In the genomic region with DNA sequence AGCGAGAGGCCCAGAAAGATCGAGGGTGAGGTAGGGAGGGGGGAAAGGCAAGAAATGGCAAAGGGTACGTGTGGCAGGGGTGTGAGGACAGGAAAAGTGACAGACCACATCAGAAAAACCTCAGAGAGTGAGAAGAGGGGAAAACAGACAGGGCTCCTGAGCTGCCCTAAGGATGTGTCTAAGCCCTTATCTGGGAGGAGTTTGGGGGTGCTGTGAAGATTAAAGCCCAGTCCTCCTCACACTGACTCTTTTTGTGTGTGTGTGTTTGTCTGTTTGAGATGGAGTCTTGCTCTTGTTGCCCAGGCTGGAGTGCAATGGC, we compare ENCODE assay signal across 20 cellular contexts. TPM values are rescaled to one million over a fixed set of nuclear protein-coding genes. Genes with fewer than 3 reads are reported as not detected.
DNase-seq lines count a peak whose midpoint lies in the region; ATAC-seq, FAIRE-seq and TF ChIP-seq lines count a peak whose summit lies in the region.
"Had no signal": no experiment of that assay in that cellular context is flagged by ENCODE, and none has a peak within 500 bp of the region (broad histone marks: within the 10 kb centered on the region; RNA-seq: fewer than 3 reads in every experiment).

No MANE protein-coding gene starts in this region.

- peak overlapping the region; percentile 17 for H3K27ac Mint-ChIP-seq in activated CD4-positive, alpha-beta T cell treated with anti-CD3 and anti-CD28 coated beads, Interleukin-2, amount 10 ng/mL, durations not matched to agents 24 days and 14 days
- H3K27ac Mint-ChIP-seq in astrocyte (ENCODE audit: unreplicated experiment), result no peak overlapping the region
- peak overlapping the region in 1 of 3 experiments; percentile 8 for H3K27ac Mint-ChIP-seq in nephron

- H3K9me3 Mint-ChIP-seq in activated CD4-positive, alpha-beta T cell treated with anti-CD3 and anti-CD28 coated beads, Interleukin-2, amount 10 ng/mL, durations not matched to agents 24 days and 14 days, result no peaks in the 10 kb centered on the region
- H3K9me3 Mint-ChIP-seq in astrocyte (ENCODE audit: unreplicated experiment) (peaks cover 3% of the 10 kb centered on the region), nephron (peaks cover 3% of the 10 kb centered on the region)

- ATAC-seq in GM21381 (IDR thresholded peaks at IDR 0.05; ENCODE audit: unreplicated experiment), result no peak
- ATAC-seq in HG03460 (IDR thresholded peaks at IDR 0.05; ENCODE audit: unreplicated experiment), result no peak
- ATAC-seq: A549; activated CD4-positive, CD25-positive, alpha-beta regulatory T cell treated with anti-CD3 and anti-CD28 coated beads, Interleukin-2, amount 50 U/mL, for 24 hours; left colon; mucosa of descending colon had no signal

- H2AFZ ChIP-seq in Loucy (ENCODE audit: low read length) (peak overlapping the region; percentile 40), astrocyte (ENCODE audit: low read depth, low read length) (no peak overlapping the region)

- intact Hi-C loops in activated CD4-positive, alpha-beta T cell treated with anti-CD3 and anti-CD28 coated beads, Interleukin-2, amount 10 ng/mL, durations not matched to agents 24 days and 14 days (cut with micrococcal nuclease), result loop anchor here (2.0 kb wide), 2 partner anchors 15 to 31 kb away; no protein-coding TSS in a partner anchor

- no peaks in the 10 kb centered on the region for H3K27me3 ChIP-seq in Loucy (ENCODE audit: insufficient read depth, low read length, poor library complexity, severe bottlenecking)
- H3K27me3 ChIP-seq in astrocyte (ENCODE audit: insufficient read depth, low read length), result peaks cover 93% of the 10 kb centered on the region

- H3K27me3 Mint-ChIP-seq in activated CD4-positive, alpha-beta T cell treated with anti-CD3 and anti-CD28 coated beads, Interleukin-2, amount 10 ng/mL, durations not matched to agents 24 days and 14 days, result peaks cover 90% of the 10 kb centered on the region
- H3K27me3 Mint-ChIP-seq in astrocyte (ENCODE audit: low read depth, unreplicated experiment), result peaks cover 90% of the 10 kb centered on the region
- H3K27me3 Mint-ChIP-seq in nephron (ENCODE audit: low read depth), result peaks cover 100% of the 10 kb centered on the region

- no peaks in the 10 kb centered on the region for H3K79me2 ChIP-seq in Loucy (ENCODE audit: insufficient read depth, low read length)
- H3K79me2 ChIP-seq in astrocyte (ENCODE audit: insufficient read depth, low read length), result no peaks in the 10 kb centered on the region

- DNase-seq in activated CD4-positive, alpha-beta T cell treated with anti-CD3 and anti-CD28 coated beads, Interleukin-2, amount 10 ng/mL, durations not matched to agents 24 days and 14 days, result peak; percentile 76
- DNase-seq in activated CD4-positive, alpha-beta T cell treated with anti-CD3 and anti-CD28 coated beads, Interleukin-2, amount 50 U/mL, for 4 hours, result no peak
- DNase-seq in astrocyte (ENCODE audit: low read depth) (no peak), NCI-H526 (lab: John Stamatoyannopoulos, UW) (no peak)
- DNase-seq: effector CD4-positive, alpha-beta T cell; EL; left colon; mucosa of descending colon; NCI-H187; NCI-H526 treated with DMSO at 0.1 percent for 48 hours; Peyer's patch had no signal

- H3K4me2 ChIP-seq in Loucy (ENCODE audit: low read depth, low read length, poor library complexity, severe bottlenecking) (peak overlapping the region; percentile 68), astrocyte (ENCODE audit: low read length) (peak overlapping the region; percentile 62)

- H3K36me3 Mint-ChIP-seq in activated CD4-positive, alpha-beta T cell treated with anti-CD3 and anti-CD28 coated beads, Interleukin-2, amount 10 ng/mL, durations not matched to agents 24 days and 14 days (ENCODE audit: low read depth), result no peaks in the 10 kb centered on the region
- H3K36me3 Mint-ChIP-seq in astrocyte (ENCODE audit: low read depth, unreplicated experiment) (peaks cover 3% of the 10 kb centered on the region), nephron (ENCODE audit: low read depth) (no peaks in the 10 kb centered on the region)

- H3K4me3 ChIP-seq in Loucy (ENCODE audit: low read length, poor library complexity, severe bottlenecking), result peak overlapping the region; percentile 50
- H3K4me3 ChIP-seq in astrocyte (ENCODE audit: insufficient read depth, low read depth, low read length), result no peak overlapping the region
- H3K4me3 ChIP-seq: A549, mucosa of descending colon, Peyer's patch had no signal

- H3K4me1 ChIP-seq in Loucy (ENCODE audit: insufficient read depth, low read length, poor library complexity, severe bottlenecking) (peaks cover 37% of the 10 kb centered on the region), astrocyte (ENCODE audit: insufficient read depth, low read length) (peaks cover 4% of the 10 kb centered on the region)

- TF ChIP-seq CTCF in Loucy (conservative IDR thresholded peaks at IDR 0.05; ENCODE audit: low read length), result no peak
- TF ChIP-seq CTCF in astrocyte (IDR thresholded peaks at IDR 0.05; ENCODE audit: insufficient read depth, low read depth, low read length), result no peak
- no peak for TF ChIP-seq CTCF in nephron (IDR thresholded peaks at IDR 0.05; ENCODE audit: unreplicated experiment in 3 of 3)

- H3K9me3 ChIP-seq in Loucy (ENCODE audit: insufficient read depth, low read depth, low read length) (no peaks in the 10 kb centered on the region), astrocyte (ENCODE audit: insufficient read depth, low read depth, low read length) (no peaks in the 10 kb centered on the region)
- H3K9me3 ChIP-seq: A549, breast epithelium, mucosa of descending colon, Peyer's patch had no signal

- no peaks in the 10 kb centered on the region for H3K36me3 ChIP-seq in Loucy (ENCODE audit: insufficient read depth, low read length)
- H3K36me3 ChIP-seq in astrocyte (ENCODE audit: insufficient read depth, low read length), result no peaks in the 10 kb centered on the region
- H3K36me3 ChIP-seq: breast epithelium, Peyer's patch had no signal

- H3K9ac ChIP-seq in Loucy (ENCODE audit: low read depth, low read length, poor library complexity, severe bottlenecking), result peak overlapping the region; percentile 50
- H3K9ac ChIP-seq in astrocyte (ENCODE audit: low read length), result no peak overlapping the region

- H3K4me3 Mint-ChIP-seq in activated CD4-positive, alpha-beta T cell treated with anti-CD3 and anti-CD28 coated beads, Interleukin-2, amount 10 ng/mL, durations not matched to agents 24 days and 14 days, result peak overlapping the region; percentile 51
- H3K4me3 Mint-ChIP-seq in astrocyte (ENCODE audit: unreplicated experiment) (no peak overlapping the region), nephron (peak overlapping the region; percentile 14 to 41 (median 41))

- no peaks in the 10 kb centered on the region for H3F3A ChIP-seq in Loucy (ENCODE audit: low read depth)

- no peaks in the 10 kb centered on the region for H3K9me2 ChIP-seq in Loucy (replicated peaks; ENCODE audit: low read depth, low read length)

- no peak overlapping the region for H3K27ac ChIP-seq in astrocyte (ENCODE audit: low read depth, low read length)
- H3K27ac ChIP-seq: A549, breast epithelium, Peyer's patch had no signal

- no peaks in the 10 kb centered on the region for H4K20me1 ChIP-seq in Loucy (ENCODE audit: insufficient read depth, low read length, poor library complexity, severe bottlenecking)
- peaks cover 7% of the 10 kb centered on the region for H4K20me1 ChIP-seq in astrocyte (ENCODE audit: insufficient read depth, low read length)

- peaks cover 58% of the 10 kb centered on the region for H3K4me1 Mint-ChIP-seq in activated CD4-positive, alpha-beta T cell treated with anti-CD3 and anti-CD28 coated beads, Interleukin-2, amount 10 ng/mL, durations not matched to agents 24 days and 14 days
- H3K4me1 Mint-ChIP-seq in astrocyte (ENCODE audit: low read depth, unreplicated experiment) (peaks cover 5% of the 10 kb centered on the region), nephron (peaks cover 51% of the 10 kb centered on the region)

- FAIRE-seq in astrocyte (lab: Jason Lieb, UNC), result no peak
- FAIRE-seq: A549 had no signal

RNA-seq across cellular contexts. Expression of a gene that starts 0.7 kb away (rescaled TPM):
- total RNA-seq in activated CD4-positive, alpha-beta T cell treated with anti-CD3 and anti-CD28 coated beads, Interleukin-2, amount 10 ng/mL, durations not matched to agents 24 days and 14 days, result not detected in 2 replicates
- total RNA-seq in astrocyte, result not detected in 2 replicates
- total RNA-seq: breast epithelium, left colon, MCF 10A, mucosa of descending colon, Peyer's patch, temporal lobe had no signal

RNA-seq across cellular contexts. Expression of a gene that starts 1.2 kb away (rescaled TPM):
- not detected in 2 replicates for total RNA-seq in activated CD4-positive, alpha-beta T cell treated with anti-CD3 and anti-CD28 coated beads, Interleukin-2, amount 10 ng/mL, durations not matched to agents 24 days and 14 days
- not detected in 2 replicates for total RNA-seq in astrocyte
- total RNA-seq: breast epithelium, left colon, MCF 10A, mucosa of descending colon, Peyer's patch had no signal

RNA-seq across cellular contexts. Expression of a gene that starts 17.4 kb away (rescaled TPM):
- total RNA-seq in activated CD4-positive, alpha-beta T cell treated with anti-CD3 and anti-CD28 coated beads, Interleukin-2, amount 10 ng/mL, durations not matched to agents 24 days and 14 days, result 0.12 and 0.54 TPM in 2 replicates
- 0.12 and 0.16 TPM in 2 replicates for total RNA-seq in astrocyte
- total RNA-seq: MCF 10A had no signal

RNA-seq across cellular contexts. Expression of a gene that starts 27.7 kb away (rescaled TPM):
- total RNA-seq in activated CD4-positive, alpha-beta T cell treated with anti-CD3 and anti-CD28 coated beads, Interleukin-2, amount 10 ng/mL, durations not matched to agents 24 days and 14 days, result 134 and 135 TPM in 2 replicates
- 61.3 and 76.4 TPM in 2 replicates for total RNA-seq in astrocyte

RNA-seq across cellular contexts. Expression of a gene that starts 29.1 kb away (rescaled TPM):
- 27.2 and 28.4 TPM in 2 replicates for total RNA-seq in activated CD4-positive, alpha-beta T cell treated with anti-CD3 and anti-CD28 coated beads, Interleukin-2, amount 10 ng/mL, durations not matched to agents 24 days and 14 days
- 13.0 and 19.2 TPM in 2 replicates for total RNA-seq in astrocyte
